In the genomic region with DNA sequence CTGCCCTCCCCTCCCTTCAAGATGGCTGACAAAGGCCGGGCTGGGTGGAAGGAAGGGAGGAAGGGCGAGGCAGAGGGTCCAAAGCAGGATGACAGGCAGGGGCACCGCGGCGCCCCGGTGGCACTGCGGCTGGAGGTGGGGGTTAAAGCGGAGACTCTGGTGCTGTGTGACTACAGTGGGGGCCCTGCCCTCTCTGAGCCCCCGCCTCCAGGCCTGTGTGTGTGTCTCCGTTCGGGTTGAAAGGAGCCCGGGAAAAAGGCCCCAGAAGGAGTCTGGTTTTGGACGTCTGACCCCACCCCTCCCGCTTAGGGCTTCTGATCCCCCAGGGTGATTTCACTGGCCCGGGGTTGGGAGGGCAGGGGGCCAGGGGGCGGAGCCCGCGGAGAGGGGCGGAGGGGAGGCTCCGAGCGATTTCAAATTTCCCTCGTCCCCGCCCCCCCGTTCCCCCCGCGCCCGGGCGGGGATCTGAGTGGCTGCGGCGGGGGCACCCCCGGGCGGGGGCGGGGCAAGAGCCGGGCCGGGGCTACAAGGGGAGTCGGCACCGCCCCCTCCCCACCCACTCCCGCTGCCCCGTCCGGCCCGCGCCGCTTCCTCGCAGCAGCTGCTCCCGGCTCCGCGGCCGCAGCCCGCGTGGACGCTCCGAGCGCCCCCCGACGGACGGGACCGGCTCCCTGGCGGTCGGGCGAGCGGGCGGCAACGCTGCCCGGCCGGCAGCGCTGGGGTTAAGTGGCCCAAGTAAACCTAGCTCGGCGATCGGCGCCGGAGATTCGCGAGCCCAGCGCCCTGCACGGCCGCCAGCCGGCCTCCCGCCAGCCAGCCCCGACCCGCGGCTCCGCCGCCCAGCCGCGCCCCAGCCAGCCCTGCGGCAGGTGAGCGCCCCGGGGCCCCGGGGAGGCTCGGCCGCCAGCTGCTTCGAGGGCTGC, we compare ENCODE assay signal across 1 cellular context.
A peak's percentile ranks its signal among the peaks of the same experiment; 100 is the strongest.
TF ChIP-seq lines count a peak whose summit lies in the region.

Gene DNMT3B, plus strand, starts transcription at position 555 of the 923 bp plus-strand sequence. CDS start 17,939 bp downstream, outside the sequence.

TF ChIP-seq in SK-N-SH, 30 proteins besides CTCF, POLR2A, EP300 and RAD21:
- TF ChIP-seq SMC3 (IDR thresholded peaks at IDR 0.05; ENCODE audit: low read depth, low read length) = peak; percentile 23; the same call in 1 of the 2 replicates
- TF ChIP-seq POLR2AphosphoS5 (IDR thresholded peaks at IDR 0.05; ENCODE audit: low read depth, low read length) = peak; percentile 36; the same call in 1 of the 2 replicates
- TF ChIP-seq YY1 (IDR thresholded peaks at IDR 0.05; ENCODE audit: low read depth) = peak; percentile 58; the same call in 1 of the 2 replicates
- TF ChIP-seq TEAD4 (IDR thresholded peaks at IDR 0.05; ENCODE audit: borderline replicate concordance, insufficient read depth) = no peak
